Comparison of ENCODE assay signal across 14 cellular contexts in the genomic region with DNA sequence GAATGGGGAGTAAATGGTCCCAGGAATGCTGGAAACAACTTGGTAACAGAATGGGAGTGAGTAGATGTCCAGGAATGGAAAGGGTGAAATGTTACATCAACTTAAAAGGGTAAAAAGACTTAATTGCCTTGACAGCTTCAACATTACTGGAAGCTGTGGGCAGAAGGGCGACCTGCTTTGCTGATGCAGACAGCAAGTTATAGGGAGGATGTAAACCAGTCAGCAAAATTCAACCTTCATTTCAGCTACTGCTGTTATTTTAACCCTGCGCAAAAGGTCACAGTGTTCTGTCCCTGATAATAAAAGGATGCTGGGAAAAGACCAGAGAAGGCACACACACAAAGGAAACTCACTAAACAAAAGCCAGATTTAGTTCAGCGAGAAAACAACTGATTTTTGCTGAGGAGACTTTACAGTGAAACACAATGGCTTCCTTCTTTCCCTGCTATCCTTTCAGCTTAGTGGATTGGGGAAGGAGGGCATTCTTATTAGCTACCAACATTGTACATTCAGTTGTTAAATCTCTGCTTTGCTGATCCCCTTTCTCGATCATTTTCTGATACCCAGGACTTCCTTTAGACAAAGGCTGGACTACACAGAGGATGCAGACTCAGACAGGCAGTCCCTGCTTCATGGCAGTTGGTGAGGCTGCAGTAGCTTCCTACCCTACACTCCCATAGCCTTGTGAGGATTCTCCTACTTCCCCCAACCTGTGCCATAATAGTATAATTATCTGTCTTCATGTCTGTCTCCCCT.
DNase-seq lines count a peak whose midpoint lies in the region; ATAC-seq and TF ChIP-seq lines count a peak whose summit lies in the region.
"Had no signal": no experiment of that assay in that cellular context is flagged by ENCODE, and none has a peak within 500 bp of the region (broad histone marks: within the 10 kb centered on the region; RNA-seq: fewer than 3 reads in every experiment).

No MANE protein-coding gene starts in this region.

- no peak overlapping the region for H3K4me3 Mint-ChIP-seq in H9
- no peak overlapping the region for H3K4me3 Mint-ChIP-seq in MCF 10A (ENCODE audit: unreplicated experiment)
- H3K4me3 Mint-ChIP-seq: activated CD4-positive, alpha-beta memory T cell treated with anti-CD3 and anti-CD28 coated beads for 36 hours; activated naive CD4-positive, alpha-beta T cell treated with anti-CD3 and anti-CD28 coated beads for 36 hours; T-helper 1 cell treated with Interleukin-12 subunit alpha and Interleukin-12 subunit beta and Interleukin-4 antibody, amounts not matched to agents 30 μg/mL and 1 μg/mL, for 36 hours had no signal

- H3K27ac Mint-ChIP-seq in H9 (peak overlapping the region; percentile 17 to 82 (median 72); a peak in 5 of 7 replicates), MCF 10A (ENCODE audit: low read depth, unreplicated experiment) (no peak overlapping the region)
- H3K27ac Mint-ChIP-seq: activated CD4-positive, alpha-beta memory T cell treated with anti-CD3 and anti-CD28 coated beads for 36 hours; activated naive CD4-positive, alpha-beta T cell treated with anti-CD3 and anti-CD28 coated beads for 36 hours; T-helper 1 cell treated with Interleukin-12 subunit alpha and Interleukin-12 subunit beta and Interleukin-4 antibody, amounts not matched to agents 30 μg/mL and 1 μg/mL, for 36 hours had no signal

- H2BK5ac ChIP-seq in H9 (ENCODE audit: insufficient read length, low read length) = no peak overlapping the region

- H2BK12ac ChIP-seq in H9 (ENCODE audit: insufficient read length, low read depth, low read length) = no peak overlapping the region

- H3K4ac ChIP-seq in H9 (ENCODE audit: low read depth, low read length) = no peak overlapping the region

- peaks cover 40 to 47% of the 10 kb centered on the region in 2 experiments for H3K4me1 Mint-ChIP-seq in H9
- H3K4me1 Mint-ChIP-seq in MCF 10A (ENCODE audit: insufficient read depth, unreplicated experiment) = peaks cover 16% of the 10 kb centered on the region

- H4K20me1 ChIP-seq in H9 (ENCODE audit: control insufficient read depth, insufficient read depth, insufficient read length) = no peaks in the 10 kb centered on the region

- no peaks in the 10 kb centered on the region for H3K27me3 ChIP-seq in H9 (ENCODE audit: insufficient read depth, low read length)
- H3K27me3 ChIP-seq in brain microvascular endothelial cell (replicated peaks) = no peaks in the 10 kb centered on the region

- no peaks in the 10 kb centered on the region for H3K23me2 ChIP-seq in H9 (ENCODE audit: insufficient read length, low read depth, low read length, poor library complexity, severe bottlenecking)

- CTCF ChIA-PET in MCF 10A (lab: Yijun Ruan, JAX) = interaction anchor here (0.9 to 1.2 kb wide), 2 partner anchors 14 to 47 kb away, joined by 3 to 5 read pairs; no protein-coding TSS in a partner anchor

- no peak overlapping the region for H3K14ac ChIP-seq in H9 (ENCODE audit: insufficient read depth, low read length)

- H4K5ac ChIP-seq in H9 (ENCODE audit: insufficient read length, low read depth, low read length) = no peak overlapping the region

- no peak overlapping the region for H2BK15ac ChIP-seq in H9 (ENCODE audit: low read depth, low read length)

- no peaks in the 10 kb centered on the region for H3K36me3 ChIP-seq in brain microvascular endothelial cell (replicated peaks)

- BruUV-seq in MCF 10A (replicated peaks; lab: Mats Ljungman, UMichigan) = no TSS peak

- no peak overlapping the region for H3K9ac ChIP-seq in H9 (ENCODE audit: extremely low read depth, insufficient read length, low read length)

- no peaks in the 10 kb centered on the region for H3K9me3 ChIP-seq in H9 (ENCODE audit: control insufficient read depth, low read depth, low read length)

- POLR2A ChIA-PET in MCF 10A (lab: Yijun Ruan, JAX) = interaction anchor here (0.8 to 3.9 kb wide), 5 partner anchors 9 to 61 kb away, joined by 3 to 26 read pairs (median 8); no protein-coding TSS in a partner anchor

- no peak overlapping the region for H2AK5ac ChIP-seq in H9 (ENCODE audit: insufficient read length, low read length)

- in situ Hi-C loops in brain microvascular endothelial cell (cut with HindIII; ENCODE audit: low pct_ligation_motif_present, low sequenced_read_pairs) = no loop called here

- no peak overlapping the region for H3K18ac ChIP-seq in H9 (ENCODE audit: insufficient read length, low read depth, low read length)

- no CpG with 5 or more reads among the region's 4 CpGs for WGBS in H9 (ENCODE audit: extremely low coverage, insufficient read length, low lambda C conversion rate)

- ATAC-seq in left lobe of liver = peak; percentile 68

- H2BK20ac ChIP-seq in H9 (ENCODE audit: low read depth, low read length, poor library complexity, severe bottlenecking) = no peak overlapping the region

- H3K27me3 Mint-ChIP-seq in H9 (ENCODE audit: low read depth) (no peaks in the 10 kb centered on the region), MCF 10A (ENCODE audit: insufficient read depth, unreplicated experiment) (no peaks in the 10 kb centered on the region)

- TF ChIP-seq CTCF in H9 (conservative IDR thresholded peaks at IDR 0.05) (no peak), brain microvascular endothelial cell (IDR thresholded peaks at IDR 0.05; ENCODE audit: low read depth, low read length, missing control alignments) (no peak), MCF 10A (IDR thresholded peaks at IDR 0.05; ENCODE audit: unreplicated experiment) (no peak)

- no peaks in the 10 kb centered on the region; the same call in 1 of the 2 replicates for H3K4me1 ChIP-seq in H9 (ENCODE audit: insufficient read depth, low read length)

- DNase-seq in H9 (no peak), brain microvascular endothelial cell (peak; percentile 88), left lobe of liver (ENCODE audit: low spot score) (no peak), skeletal muscle cell (ENCODE audit: low read depth) (peak; percentile 68), RPMI8226 (no peak), MCF 10A (ENCODE audit: unreplicated experiment) (no peak), NCI-H82 (lab: John Stamatoyannopoulos, UW) (no peak), SHP77 (lab: John Stamatoyannopoulos, UW) (no peak)
- DNase-seq: activated CD4-positive, alpha-beta memory T cell treated with anti-CD3 and anti-CD28 coated beads for 36 hours; activated naive CD4-positive, alpha-beta T cell treated with anti-CD3 and anti-CD28 coated beads for 36 hours; NCI-H1092 treated with DMSO at 0.1 percent for 48 hours; stimulated activated CD8-positive, alpha-beta memory T cell treated with anti-CD3 and anti-CD28 coated beads, Interleukin-4, amount 100 ng/mL, for 48 hours had no signal

- H3K79me2 ChIP-seq in H9 (ENCODE audit: insufficient read depth, low read length) = no peaks in the 10 kb centered on the region

- H3T11ph ChIP-seq in H9 (ENCODE audit: low read length) = no peak overlapping the region

- H4K91ac ChIP-seq in H9 (ENCODE audit: insufficient read length, low read depth, low read length) = no peak overlapping the region

- H3K56ac ChIP-seq in H9 (ENCODE audit: insufficient read length, low read depth, low read length) = no peak overlapping the region

- intact Hi-C loops in MCF 10A (cut with micrococcal nuclease) = no loop called here

- H3K4me2 ChIP-seq in H9 (ENCODE audit: insufficient read depth, insufficient read length, low read length) = no peak overlapping the region

- H2BK120ac ChIP-seq in H9 (ENCODE audit: low read depth, low read length, poor library complexity, severe bottlenecking) = no peak overlapping the region

- no peak overlapping the region for H4K8ac ChIP-seq in H9 (replicated peaks; ENCODE audit: insufficient read length, low read depth, low read length)

- H3K4me3 ChIP-seq in brain microvascular endothelial cell (ENCODE audit: low read depth, low read length) (no peak overlapping the region), skeletal muscle cell (ENCODE audit: low read depth, low read length) (no peak overlapping the region)

- H3K9me3 Mint-ChIP-seq in H9 (no peaks in the 10 kb centered on the region), MCF 10A (ENCODE audit: unreplicated experiment) (no peaks in the 10 kb centered on the region)
- H3K9me3 Mint-ChIP-seq: activated CD4-positive, alpha-beta memory T cell treated with anti-CD3 and anti-CD28 coated beads for 36 hours; activated naive CD4-positive, alpha-beta T cell treated with anti-CD3 and anti-CD28 coated beads for 36 hours; T-helper 1 cell treated with Interleukin-12 subunit alpha and Interleukin-12 subunit beta and Interleukin-4 antibody, amounts not matched to agents 30 μg/mL and 1 μg/mL, for 36 hours had no signal

- H3K23ac ChIP-seq in H9 (ENCODE audit: insufficient read length, low read depth, low read length) = no peak overlapping the region

- H3K27ac ChIP-seq in H9 (ENCODE audit: insufficient read length, low read depth, low read length) (no peak overlapping the region), brain microvascular endothelial cell (peak overlapping the region; percentile 90)
- H3K27ac ChIP-seq: HL-60 had no signal

- H2AFZ ChIP-seq in H9 (ENCODE audit: low read length) = no peak overlapping the region

- no peaks in the 10 kb centered on the region for H3K79me1 ChIP-seq in H9 (ENCODE audit: insufficient read depth, low read depth, low read length, poor library complexity, severe bottlenecking)

- no peaks in the 10 kb centered on the region for H3K36me3 Mint-ChIP-seq in H9 (ENCODE audit: insufficient read depth in 1 of 3, low read depth in 3 of 3)
- H3K36me3 Mint-ChIP-seq in MCF 10A (ENCODE audit: insufficient read depth, unreplicated experiment) = peaks cover under 1% of the 10 kb centered on the region
- H3K36me3 Mint-ChIP-seq: activated CD4-positive, alpha-beta memory T cell treated with anti-CD3 and anti-CD28 coated beads for 36 hours had no signal

Comparison
In these comparisons a context has a peak if more than half of its experiments do, and no peak if none do; other contexts are left out.
1. DNase-seq: peak in brain microvascular endothelial cell (single experiment) and skeletal muscle cell (single experiment); none in H9 (single experiment), left lobe of liver (single experiment), RPMI8226 (single experiment), MCF 10A (single experiment), NCI-H82 (single experiment) and SHP77 (0 of 2).